In genomic region chr13:21616880-21617279, GRCh38 we compare ENCODE assay signal across 1 cellular context.
TF ChIP-seq lines count a peak whose summit lies in the region.

No MANE protein-coding gene starts in this region.

TF ChIP-seq in SK-N-SH, 30 proteins besides CTCF, POLR2A, EP300 and RAD21 (continued from another document):
- TF ChIP-seq USF2 (IDR thresholded peaks at IDR 0.05; ENCODE audit: borderline replicate concordance, low read depth, low read length), result no peak
TF ChIP-seq in SK-N-SH: peak in this region for 0.
